ENCODE assay signal across 15 cellular contexts in genomic region chr5:62083661-62084060, GRCh38.
A peak's percentile ranks its signal among the peaks of the same experiment; 100 is the strongest.
DNase-seq lines count a peak whose midpoint lies in the region; ATAC-seq, FAIRE-seq and TF ChIP-seq lines count a peak whose summit lies in the region.
"Had no signal": no experiment of that assay in that cellular context is flagged by ENCODE, and none has a peak within 500 bp of the region (broad histone marks: within the 10 kb centered on the region; RNA-seq: fewer than 3 reads in every experiment).

No MANE protein-coding gene starts in this region.

- TF ChIP-seq CTCF in A549 (IDR thresholded peaks at IDR 0.05) (no peak), RWPE1 (conservative IDR thresholded peaks at IDR 0.05; ENCODE audit: low read depth) (no peak)

- H3K4me2 ChIP-seq in A549, result no peak overlapping the region

- intact Hi-C loops in activated T-helper 1 cell treated with anti-CD3 and anti-CD28 coated beads, Interleukin-12 subunit alpha, Interleukin-12 subunit beta, Interleukin-2, Interleukin-4 antibody, amounts not matched to agents 30 ng/mL and 10 ng/mL and 1 ng/mL, durations not matched to agents 14 hours and 24 hours and 36 hours (cut with micrococcal nuclease), result no loop called here

- FAIRE-seq in A549 (lab: Jason Lieb, UNC), result no peak
- FAIRE-seq: GM12878, GM18507 had no signal

- H3K9me3 ChIP-seq in A549, result no peaks in the 10 kb centered on the region
- H3K9me3 ChIP-seq: HAP-1 had no signal

- H3K4me1 ChIP-seq in A549, result no peaks in the 10 kb centered on the region
- H3K4me1 ChIP-seq: HAP-1 had no signal

- POLR2A ChIA-PET in A549 (lab: Yijun Ruan, JAX) (no interaction called here), RWPE1 (lab: Yijun Ruan, JAX; ENCODE audit: low non-redundant PET) (no interaction called here)
- POLR2A ChIA-PET in activated CD8-positive, alpha-beta T cell treated with anti-CD3 and anti-CD28 coated beads, Interleukin-2, amount 10 ng/mL, durations not matched to agents 7 days and 5 days (lab: Charles Lee), result no interaction called here

- TF ChIP-seq POLR2A in A549 (IDR thresholded peaks at IDR 0.05; ENCODE audit: low read length), result no peak

- no peak overlapping the region for H3K4me3 Mint-ChIP-seq in activated T-helper 1 cell treated with anti-CD3 and anti-CD28 coated beads, Interleukin-12 subunit alpha, Interleukin-12 subunit beta, Interleukin-2, Interleukin-4 antibody, amounts not matched to agents 30 ng/mL and 10 ng/mL and 1 ng/mL, durations not matched to agents 14 hours and 24 hours and 36 hours
- no peak overlapping the region for H3K4me3 Mint-ChIP-seq in activated CD8-positive, alpha-beta T cell treated with anti-CD3 and anti-CD28 coated beads, Interleukin-2, amount 10 ng/mL, durations not matched to agents 7 days and 5 days
- H3K4me3 Mint-ChIP-seq: B cell; CD4-positive, alpha-beta T cell had no signal

- no peaks in the 10 kb centered on the region for H3K27me3 Mint-ChIP-seq in activated T-helper 1 cell treated with anti-CD3 and anti-CD28 coated beads, Interleukin-12 subunit alpha, Interleukin-12 subunit beta, Interleukin-2, Interleukin-4 antibody, amounts not matched to agents 30 ng/mL and 10 ng/mL and 1 ng/mL, durations not matched to agents 14 hours and 24 hours and 36 hours (ENCODE audit: insufficient read depth)
- H3K27me3 Mint-ChIP-seq in activated CD8-positive, alpha-beta T cell treated with anti-CD3 and anti-CD28 coated beads, Interleukin-2, amount 10 ng/mL, durations not matched to agents 7 days and 5 days (ENCODE audit: low read depth), result no peaks in the 10 kb centered on the region
- H3K27me3 Mint-ChIP-seq: B cell; CD4-positive, alpha-beta T cell had no signal

- WGBS in A549 (ENCODE audit: missing lambda C conversion rate), result 9% methylated on average over 1 of the region's 1 CpG

- no peak overlapping the region for H3K4me3 ChIP-seq in A549
- H3K4me3 ChIP-seq: GM12878, HAP-1 had no signal

- no peak for DNase-seq in A549 (ENCODE audit: low read depth in 1 of 2, low spot score in 1 of 2)
- DNase-seq in NCI-H69 (lab: John Stamatoyannopoulos, UW), result peak; percentile 50
- DNase-seq in RWPE1 (ENCODE audit: low spot score), result peak; percentile 73
- peak; percentile 52 for DNase-seq in epithelial cell of prostate (ENCODE audit: low read depth, low spot score)
- DNase-seq in activated T-helper 1 cell treated with anti-CD3 and anti-CD28 coated beads, Interleukin-12 subunit alpha, Interleukin-12 subunit beta, Interleukin-2, Interleukin-4 antibody, amounts not matched to agents 30 ng/mL and 10 ng/mL and 1 ng/mL, durations not matched to agents 14 hours and 24 hours and 36 hours (ENCODE audit: low spot score), result no peak
- no peak for DNase-seq in NCI-H524 treated with DMSO at 0.1 percent for 48 hours (lab: John Stamatoyannopoulos, UW)
- no peak for DNase-seq in NCI-H2171 (lab: John Stamatoyannopoulos, UW)
- DNase-seq in activated CD8-positive, alpha-beta T cell treated with anti-CD3 and anti-CD28 coated beads, Interleukin-2, amount 10 ng/mL, durations not matched to agents 7 days and 5 days, result no peak
- DNase-seq: CD4-positive, alpha-beta T cell; DMS79; GOT3 had no signal

- no peaks in the 10 kb centered on the region for H3K9me3 Mint-ChIP-seq in activated T-helper 1 cell treated with anti-CD3 and anti-CD28 coated beads, Interleukin-12 subunit alpha, Interleukin-12 subunit beta, Interleukin-2, Interleukin-4 antibody, amounts not matched to agents 30 ng/mL and 10 ng/mL and 1 ng/mL, durations not matched to agents 14 hours and 24 hours and 36 hours
- H3K9me3 Mint-ChIP-seq in activated CD8-positive, alpha-beta T cell treated with anti-CD3 and anti-CD28 coated beads, Interleukin-2, amount 10 ng/mL, durations not matched to agents 7 days and 5 days (ENCODE audit: insufficient read depth), result no peaks in the 10 kb centered on the region
- H3K9me3 Mint-ChIP-seq: CD4-positive, alpha-beta T cell had no signal

- H3K27ac ChIP-seq in A549 (no peak overlapping the region), RWPE1 (no peak overlapping the region), epithelial cell of prostate (peak overlapping the region; percentile 25)

- CTCF ChIA-PET in A549 (lab: Yijun Ruan, JAX), result no interaction called here
- CTCF ChIA-PET in RWPE1 (lab: Yijun Ruan, JAX), result interaction anchor here (0.6 kb wide), 1 partner anchor 118 kb away, joined by 3 read pairs; no protein-coding TSS in a partner anchor
- CTCF ChIA-PET in activated CD8-positive, alpha-beta T cell treated with anti-CD3 and anti-CD28 coated beads, Interleukin-2, amount 10 ng/mL, durations not matched to agents 7 days and 5 days (lab: Charles Lee), result no interaction called here

- no peaks in the 10 kb centered on the region for H3K36me3 Mint-ChIP-seq in activated T-helper 1 cell treated with anti-CD3 and anti-CD28 coated beads, Interleukin-12 subunit alpha, Interleukin-12 subunit beta, Interleukin-2, Interleukin-4 antibody, amounts not matched to agents 30 ng/mL and 10 ng/mL and 1 ng/mL, durations not matched to agents 14 hours and 24 hours and 36 hours (ENCODE audit: low read depth)
- H3K36me3 Mint-ChIP-seq in activated CD8-positive, alpha-beta T cell treated with anti-CD3 and anti-CD28 coated beads, Interleukin-2, amount 10 ng/mL, durations not matched to agents 7 days and 5 days (ENCODE audit: low read depth), result no peaks in the 10 kb centered on the region

- H3K4me1 Mint-ChIP-seq in activated T-helper 1 cell treated with anti-CD3 and anti-CD28 coated beads, Interleukin-12 subunit alpha, Interleukin-12 subunit beta, Interleukin-2, Interleukin-4 antibody, amounts not matched to agents 30 ng/mL and 10 ng/mL and 1 ng/mL, durations not matched to agents 14 hours and 24 hours and 36 hours (ENCODE audit: low read depth), result no peaks in the 10 kb centered on the region
- H3K4me1 Mint-ChIP-seq in activated CD8-positive, alpha-beta T cell treated with anti-CD3 and anti-CD28 coated beads, Interleukin-2, amount 10 ng/mL, durations not matched to agents 7 days and 5 days (ENCODE audit: low read depth), result no peaks in the 10 kb centered on the region
- H3K4me1 Mint-ChIP-seq: B cell had no signal

- no peak for ATAC-seq in A549
- no peak for ATAC-seq in activated CD8-positive, alpha-beta T cell treated with anti-CD3 and anti-CD28 coated beads, Interleukin-2, amount 10 ng/mL, durations not matched to agents 7 days and 5 days
- ATAC-seq: GM12878 had no signal

- no peak for TF ChIP-seq RAD21 in A549 (conservative IDR thresholded peaks at IDR 0.05 in 1 of 2, IDR thresholded peaks at IDR 0.05 in 1 of 2)

- TF ChIP-seq EP300 in A549 (IDR thresholded peaks at IDR 0.05), result no peak

- H3K27ac Mint-ChIP-seq in activated T-helper 1 cell treated with anti-CD3 and anti-CD28 coated beads, Interleukin-12 subunit alpha, Interleukin-12 subunit beta, Interleukin-2, Interleukin-4 antibody, amounts not matched to agents 30 ng/mL and 10 ng/mL and 1 ng/mL, durations not matched to agents 14 hours and 24 hours and 36 hours, result no peak overlapping the region
- H3K27ac Mint-ChIP-seq in activated CD8-positive, alpha-beta T cell treated with anti-CD3 and anti-CD28 coated beads, Interleukin-2, amount 10 ng/mL, durations not matched to agents 7 days and 5 days, result no peak overlapping the region
- H3K27ac Mint-ChIP-seq: B cell; CD4-positive, alpha-beta T cell had no signal

TF ChIP-seq in A549, 52 proteins besides CTCF, POLR2A, EP300 and RAD21:
- TF ChIP-seq MAFK (IDR thresholded peaks at IDR 0.05; ENCODE audit: partially characterized antibody) (peak; percentile 39), BHLHE40 (IDR thresholded peaks at IDR 0.05; ENCODE audit: low read depth, low read length) (no peak)
TF ChIP-seq in A549: peak in this region for 1.

Comparison
In these comparisons a context has a peak if more than half of its experiments do, and no peak if none do; other contexts are left out.
1. DNase-seq: peak in NCI-H69 (single experiment), RWPE1 (single experiment) and epithelial cell of prostate (single experiment); none in A549 (0 of 2), activated T-helper 1 cell treated with anti-CD3 and anti-CD28 coated beads, Interleukin-12 subunit alpha, Interleukin-12 subunit beta, Interleukin-2, Interleukin-4 antibody, amounts not matched to agents 30 ng/mL and 10 ng/mL and 1 ng/mL, durations not matched to agents 14 hours and 24 hours and 36 hours (single experiment), NCI-H524 treated with DMSO at 0.1 percent for 48 hours (single experiment), NCI-H2171 (single experiment) and activated CD8-positive, alpha-beta T cell treated with anti-CD3 and anti-CD28 coated beads, Interleukin-2, amount 10 ng/mL, durations not matched to agents 7 days and 5 days (single experiment).